Comparison of ENCODE assay signal across 8 cellular contexts in genomic region chr17:82097187-82097918, GRCh38. TPM values are rescaled to one million over a fixed set of nuclear protein-coding genes. Genes with fewer than 3 reads are reported as not detected.
DNase-seq lines count a peak whose midpoint lies in the region; ATAC-seq, FAIRE-seq and TF ChIP-seq lines count a peak whose summit lies in the region.

No MANE protein-coding gene starts in this region.

- H3K36me3 Mint-ChIP-seq in activated CD4-positive, alpha-beta T cell treated with anti-CD3 and anti-CD28 coated beads, Interleukin-2, amount 10 ng/mL, durations not matched to agents 7 days and 5 days (ENCODE audit: low read depth), result peaks cover 1% of the 10 kb centered on the region
- no peaks in the 10 kb centered on the region for H3K36me3 Mint-ChIP-seq in naive B cell

- no peak for DNase-seq in AG04449 (ENCODE audit: low read depth, low spot score)
- peak; percentile 66 for DNase-seq in GM13976 (ENCODE audit: low spot score)
- peak; percentile 37 for DNase-seq in HTR-8/SVneo (ENCODE audit: insufficient read length, low spot score)
- DNase-seq in activated CD4-positive, alpha-beta T cell treated with anti-CD3 and anti-CD28 coated beads, Interleukin-2, amount 10 ng/mL, durations not matched to agents 7 days and 5 days, result peak; percentile 31
- no peak for DNase-seq in naive B cell
- DNase-seq in cortex of kidney (lab: John Stamatoyannopoulos, UW), result no peak

- POLR2A ChIA-PET in AG04449 (lab: Yijun Ruan, JAX), result interaction anchor here (0.7 to 1.8 kb wide), 8 partner anchors 9 to 132 kb away, joined by 3 to 6 read pairs (median 4); partner anchors contain the start of genes DCXR and SLC16A3
- POLR2A ChIA-PET in activated CD4-positive, alpha-beta T cell treated with anti-CD3 and anti-CD28 coated beads, Interleukin-2, amount 10 ng/mL, durations not matched to agents 7 days and 5 days (lab: Charles Lee), result interaction anchor here (0.7 kb wide), 1 partner anchor 72 kb away, joined by 3 read pairs; no protein-coding TSS in a partner anchor

- H3K4me3 ChIP-seq in AG04449 (ENCODE audit: low read depth, low read length) (peak overlapping the region; percentile 70), esophagus (ENCODE audit: low read depth in 1 of 2, low read length in 2 of 2) (peak overlapping the region; percentile 75 to 84)

- ATAC-seq in naive B cell (ENCODE audit: low read depth in 2 of 2) (no peak), HG02938 (IDR thresholded peaks at IDR 0.05; ENCODE audit: unreplicated experiment) (no peak)

- H3K27ac ChIP-seq in esophagus (ENCODE audit: low read depth in 2 of 2, low read length in 1 of 2), result peak overlapping the region; percentile 88 to 95

- H3K27ac Mint-ChIP-seq in activated CD4-positive, alpha-beta T cell treated with anti-CD3 and anti-CD28 coated beads, Interleukin-2, amount 10 ng/mL, durations not matched to agents 7 days and 5 days, result peak overlapping the region; percentile 82
- peak overlapping the region in 1 of 6 donors; percentile 70 for H3K27ac Mint-ChIP-seq in naive B cell

- WGBS in esophagus, 2 donors, result 1 to 2% methylated on average over 56 to 77 of the region's 77 CpGs

- peaks cover 24% of the 10 kb centered on the region for H3K4me1 Mint-ChIP-seq in activated CD4-positive, alpha-beta T cell treated with anti-CD3 and anti-CD28 coated beads, Interleukin-2, amount 10 ng/mL, durations not matched to agents 7 days and 5 days
- H3K4me1 Mint-ChIP-seq in naive B cell, result peaks cover 0 to 7% (median 6%) of the 10 kb centered on the region in 3 donors

- in situ Hi-C loops in GM13976 (cut with MboI; ENCODE audit: low sequenced_read_pairs, unreplicated experiment), result no loop called here

- H3K27me3 ChIP-seq in esophagus (ENCODE audit: control insufficient read depth in 1 of 2, insufficient read depth in 2 of 2, low read length in 2 of 2), result no peaks in the 10 kb centered on the region

- H3K36me3 ChIP-seq in esophagus (ENCODE audit: control insufficient read depth in 2 of 2, insufficient read depth in 2 of 2, low read length in 1 of 2), result peaks cover 8 to 37% of the 10 kb centered on the region in 2 donors

- no peaks in the 10 kb centered on the region for H3K9me3 Mint-ChIP-seq in activated CD4-positive, alpha-beta T cell treated with anti-CD3 and anti-CD28 coated beads, Interleukin-2, amount 10 ng/mL, durations not matched to agents 7 days and 5 days
- no peaks in the 10 kb centered on the region for H3K9me3 Mint-ChIP-seq in naive B cell

- H3K27me3 Mint-ChIP-seq in activated CD4-positive, alpha-beta T cell treated with anti-CD3 and anti-CD28 coated beads, Interleukin-2, amount 10 ng/mL, durations not matched to agents 7 days and 5 days, result no peaks in the 10 kb centered on the region
- no peaks in the 10 kb centered on the region for H3K27me3 Mint-ChIP-seq in naive B cell

- no peak for TF ChIP-seq CTCF in AG04449 (IDR thresholded peaks at IDR 0.05; ENCODE audit: insufficient read depth, low read length, missing control alignments)
- no peak for TF ChIP-seq CTCF in GM13976 (IDR thresholded peaks at IDR 0.05; ENCODE audit: borderline replicate concordance, control extremely low read depth, extremely low read depth, insufficient read depth, missing control alignments)

- peaks cover 8 to 43% of the 10 kb centered on the region in 2 donors for H3K4me1 ChIP-seq in esophagus (ENCODE audit: control insufficient read depth in 2 of 2, insufficient read depth in 2 of 2, low read length in 1 of 2)

- no peaks in the 10 kb centered on the region for H3K9me3 ChIP-seq in esophagus (ENCODE audit: control insufficient read depth in 2 of 2, insufficient read depth in 1 of 2, low read depth in 1 of 2, low read length in 1 of 2)

- FAIRE-seq in HTR-8/SVneo (lab: Jason Lieb, UNC), result no peak

- CTCF ChIA-PET in AG04449 (lab: Yijun Ruan, JAX), result no interaction called here
- CTCF ChIA-PET in activated CD4-positive, alpha-beta T cell treated with anti-CD3 and anti-CD28 coated beads, Interleukin-2, amount 10 ng/mL, durations not matched to agents 7 days and 5 days (lab: Charles Lee), result interaction anchor here (1.0 to 1.7 kb wide), 3 partner anchors 10 to 165 kb away, joined by 3 to 5 read pairs (median 4); no protein-coding TSS in a partner anchor

- H3K4me3 Mint-ChIP-seq in activated CD4-positive, alpha-beta T cell treated with anti-CD3 and anti-CD28 coated beads, Interleukin-2, amount 10 ng/mL, durations not matched to agents 7 days and 5 days, result peak overlapping the region; percentile 73
- H3K4me3 Mint-ChIP-seq in naive B cell, result peak overlapping the region in 7 of 8 donors; percentile 42 to 82 (median 74)

RNA-seq across cellular contexts. Expression of gene FASN, which starts 0.7 kb away (rescaled TPM):
- total RNA-seq in activated CD4-positive, alpha-beta T cell treated with anti-CD3 and anti-CD28 coated beads, Interleukin-2, amount 10 ng/mL, durations not matched to agents 7 days and 5 days, result 100 to 1,000 TPM; 138 to 139 TPM
- polyA plus RNA-seq in esophagus (10 to 100 TPM; 92.2 to 95.9 TPM), naive B cell (ENCODE audit: low read depth in 6 of 6) (under 1 TPM in 5 of 6 donors, not detected in 1; 0.05 to 0.75 (median 0.50) TPM)

RNA-seq across cellular contexts. Expression of gene DUS1L, which starts 31.7 kb away (rescaled TPM):
- 100 to 1,000 TPM; 113 to 127 TPM for total RNA-seq in activated CD4-positive, alpha-beta T cell treated with anti-CD3 and anti-CD28 coated beads, Interleukin-2, amount 10 ng/mL, durations not matched to agents 7 days and 5 days
- 100 to 1,000 TPM; 118 to 182 TPM for polyA plus RNA-seq in esophagus
- 10 to 100 TPM; 52.4 to 86.5 (median 68.2) TPM for polyA plus RNA-seq in naive B cell (ENCODE audit: low read depth in 6 of 6)

RNA-seq across cellular contexts. Expression of gene GPS1, which starts 45.7 kb away (rescaled TPM):
- total RNA-seq in activated CD4-positive, alpha-beta T cell treated with anti-CD3 and anti-CD28 coated beads, Interleukin-2, amount 10 ng/mL, durations not matched to agents 7 days and 5 days, result 10 to 100 TPM; 78.5 to 92.1 TPM
- 10 to 100 TPM; 61.7 to 65.8 TPM for polyA plus RNA-seq in esophagus
- 100 to 1,000 TPM; 103 to 138 (median 109) TPM for polyA plus RNA-seq in naive B cell (ENCODE audit: low read depth in 6 of 6)

RNA-seq across cellular contexts. Expression of gene RFNG, which starts 45.7 kb away (rescaled TPM):
- total RNA-seq in activated CD4-positive, alpha-beta T cell treated with anti-CD3 and anti-CD28 coated beads, Interleukin-2, amount 10 ng/mL, durations not matched to agents 7 days and 5 days, result 10 to 100 TPM; 29.0 to 29.8 TPM
- polyA plus RNA-seq in esophagus (10 to 100 TPM; 27.4 to 36.4 TPM), naive B cell (ENCODE audit: low read depth in 6 of 6) (1 to 10 TPM; 2.6 to 7.6 (median 4.8) TPM)

RNA-seq across cellular contexts. Expression of gene DCXR, which starts 59.9 kb away (rescaled TPM):
- 100 to 1,000 TPM; 140 to 144 TPM for total RNA-seq in activated CD4-positive, alpha-beta T cell treated with anti-CD3 and anti-CD28 coated beads, Interleukin-2, amount 10 ng/mL, durations not matched to agents 7 days and 5 days
- polyA plus RNA-seq in esophagus (100 to 1,000 TPM; 136 to 145 TPM), naive B cell (ENCODE audit: low read depth in 6 of 6) (100 to 1,000 TPM in 2 of 6 donors, 10 to 100 TPM in 4; 74.0 to 199 (median 98.1) TPM)

Comparison
In these comparisons a context has a peak if more than half of its experiments do, and no peak if none do; other contexts are left out.
1. DNase-seq: peak in GM13976 (single experiment), HTR-8/SVneo (single experiment) and activated CD4-positive, alpha-beta T cell treated with anti-CD3 and anti-CD28 coated beads, Interleukin-2, amount 10 ng/mL, durations not matched to agents 7 days and 5 days (single experiment); none in AG04449 (single experiment), naive B cell (single experiment) and cortex of kidney (single experiment).
2. RNA of gene FASN, which starts 0.7 kb away (polyA plus RNA-seq): 92.2 to 95.9 TPM in esophagus; 0.05 to 0.75 TPM in naive B cell; every median in the first group is over 10 times any median in the second.